In genomic region chr1:48619529-48619928, GRCh38 we compare ENCODE assay signal across 10 cellular contexts.
DNase-seq lines count a peak whose midpoint lies in the region; ATAC-seq and TF ChIP-seq lines count a peak whose summit lies in the region.
"Had no signal": no experiment of that assay in that cellular context is flagged by ENCODE, and none has a peak within 500 bp of the region (broad histone marks: within the 10 kb centered on the region; RNA-seq: fewer than 3 reads in every experiment).

No MANE protein-coding gene starts in this region.

- H3K27ac ChIP-seq in BLaER1 treated with 17β-estradiol and CSF1 and Interleukin-3, amounts not matched to agents 10 nM and 100 nM = peak overlapping the region in 8 of 11 experiments; percentile 94 to 98 (median 96); a peak in 16 of 22 replicates
- H3K27ac ChIP-seq in HUES64 (ENCODE audit: low read depth, low read length) = no peak overlapping the region
- H3K27ac ChIP-seq in brain microvascular endothelial cell = no peak overlapping the region

- H3K4me2 ChIP-seq in BLaER1 treated with 17β-estradiol and CSF1 and Interleukin-3, amounts not matched to agents 10 nM and 100 nM = peak overlapping the region; percentile 45 to 97 (median 93); a peak in 21 of 22 replicates

- H4K20me1 ChIP-seq in BLaER1 treated with 17β-estradiol and CSF1 and Interleukin-3, amounts not matched to agents 10 nM and 100 nM = no peaks in the 10 kb centered on the region

- peak; percentile 1 for DNase-seq in brain microvascular endothelial cell
- peak; percentile 52 for DNase-seq in left kidney (ENCODE audit: low read depth, low spot score)
- DNase-seq in middle frontal gyrus (ENCODE audit: extremely low spot score, low spot score) = no peak
- DNase-seq in activated T-cell treated with anti-CD3 and anti-CD28 coated beads, Interleukin-2, amount 50 U/mL, for 24 hours = no peak

- H3K4me1 ChIP-seq in BLaER1 treated with 17β-estradiol and CSF1 and Interleukin-3, amounts not matched to agents 10 nM and 100 nM = peaks cover 56 to 93% (median 85%) of the 10 kb centered on the region in 10 experiments
- H3K4me1 ChIP-seq in HUES64 (ENCODE audit: insufficient read depth, low read length) = peaks cover 14% of the 10 kb centered on the region; the same call in 1 of the 2 replicates

- no peaks in the 10 kb centered on the region for H3K9me3 ChIP-seq in BLaER1 treated with 17β-estradiol and CSF1 and Interleukin-3, amounts not matched to agents 10 nM and 100 nM (replicated peaks in 1 of 11)
- H3K9me3 ChIP-seq in HUES64 (ENCODE audit: insufficient read depth, low read depth, low read length) = no peaks in the 10 kb centered on the region

- H3K27ac Mint-ChIP-seq in activated T-cell treated with anti-CD3 and anti-CD28 coated beads, Interleukin-2, amount 50 U/mL, for 24 hours = no peak overlapping the region
- H3K27ac Mint-ChIP-seq: stimulated activated effector memory CD8-positive, alpha-beta T cell treated with anti-CD3 and anti-CD28 coated beads, Interleukin-12 subunit alpha, Interleukin-12 subunit beta, amount 100 ng/mL, for 72 hours had no signal

- no peak overlapping the region for H3K4me3 ChIP-seq in BLaER1 treated with 17β-estradiol and CSF1 and Interleukin-3, amounts not matched to agents 10 nM and 100 nM
- peak overlapping the region; percentile 37 for H3K4me3 ChIP-seq in HUES64 (ENCODE audit: low read length)
- H3K4me3 ChIP-seq in brain microvascular endothelial cell (ENCODE audit: low read depth, low read length) = peak overlapping the region; percentile 12

- H3K36me3 Mint-ChIP-seq in activated T-cell treated with anti-CD3 and anti-CD28 coated beads, Interleukin-2, amount 50 U/mL, for 24 hours (ENCODE audit: low read depth) = no peaks in the 10 kb centered on the region
- H3K36me3 Mint-ChIP-seq: brain; stimulated activated effector memory CD8-positive, alpha-beta T cell treated with anti-CD3 and anti-CD28 coated beads, Interleukin-12 subunit alpha, Interleukin-12 subunit beta, amount 100 ng/mL, for 72 hours had no signal

- whole genome bisulfite sequencing in HUES64 = 26% methylated on average over 9 of the region's 9 CpGs

- H3K27me3 Mint-ChIP-seq in activated T-cell treated with anti-CD3 and anti-CD28 coated beads, Interleukin-2, amount 50 U/mL, for 24 hours = peaks cover 23% of the 10 kb centered on the region

- in situ Hi-C loops in brain microvascular endothelial cell (cut with HindIII; ENCODE audit: low pct_ligation_motif_present, low sequenced_read_pairs) = no loop called here

- ATAC-seq in GM21390 (IDR thresholded peaks at IDR 0.05; ENCODE audit: unreplicated experiment) (no peak), GM18907 (IDR thresholded peaks at IDR 0.05; ENCODE audit: unreplicated experiment) (no peak)
- ATAC-seq: stimulated activated effector memory CD8-positive, alpha-beta T cell treated with anti-CD3 and anti-CD28 coated beads, Interleukin-12 subunit alpha, Interleukin-12 subunit beta, amount 100 ng/mL, for 72 hours had no signal

- H3K4me3 Mint-ChIP-seq in activated T-cell treated with anti-CD3 and anti-CD28 coated beads, Interleukin-2, amount 50 U/mL, for 24 hours = no peak overlapping the region
- H3K4me3 Mint-ChIP-seq: stimulated activated effector memory CD8-positive, alpha-beta T cell treated with anti-CD3 and anti-CD28 coated beads, Interleukin-12 subunit alpha, Interleukin-12 subunit beta, amount 100 ng/mL, for 72 hours had no signal

- no peaks in the 10 kb centered on the region for H3K27me3 ChIP-seq in BLaER1 treated with 17β-estradiol and CSF1 and Interleukin-3, amounts not matched to agents 10 nM and 100 nM
- H3K27me3 ChIP-seq in HUES64 (ENCODE audit: insufficient read depth, low read length) (no peaks in the 10 kb centered on the region), brain microvascular endothelial cell (replicated peaks) (no peaks in the 10 kb centered on the region)

- no peaks in the 10 kb centered on the region for H3K9me3 Mint-ChIP-seq in activated T-cell treated with anti-CD3 and anti-CD28 coated beads, Interleukin-2, amount 50 U/mL, for 24 hours
- H3K9me3 Mint-ChIP-seq: brain; stimulated activated effector memory CD8-positive, alpha-beta T cell treated with anti-CD3 and anti-CD28 coated beads, Interleukin-12 subunit alpha, Interleukin-12 subunit beta, amount 100 ng/mL, for 72 hours had no signal

- peak overlapping the region in 7 of 11 experiments; percentile 1 to 84 (median 20); a peak in 9 of 22 replicates for H3K9ac ChIP-seq in BLaER1 treated with 17β-estradiol and CSF1 and Interleukin-3, amounts not matched to agents 10 nM and 100 nM
- H3K9ac ChIP-seq in HUES64 (ENCODE audit: low read depth, low read length) = no peak overlapping the region

- H3K4me1 Mint-ChIP-seq in activated T-cell treated with anti-CD3 and anti-CD28 coated beads, Interleukin-2, amount 50 U/mL, for 24 hours (ENCODE audit: low read depth) = no peaks in the 10 kb centered on the region
- H3K4me1 Mint-ChIP-seq: stimulated activated effector memory CD8-positive, alpha-beta T cell treated with anti-CD3 and anti-CD28 coated beads, Interleukin-12 subunit alpha, Interleukin-12 subunit beta, amount 100 ng/mL, for 72 hours had no signal

- no peaks in the 10 kb centered on the region for H3K36me3 ChIP-seq in BLaER1 treated with 17β-estradiol and CSF1 and Interleukin-3, amounts not matched to agents 10 nM and 100 nM
- H3K36me3 ChIP-seq in HUES64 (ENCODE audit: insufficient read depth, low read length) = no peaks in the 10 kb centered on the region
- no peaks in the 10 kb centered on the region for H3K36me3 ChIP-seq in brain microvascular endothelial cell (replicated peaks)

- no peak for TF ChIP-seq CTCF in brain microvascular endothelial cell (IDR thresholded peaks at IDR 0.05; ENCODE audit: low read depth, low read length, missing control alignments)

Comparison
In these comparisons a context has a peak if more than half of its experiments do, and no peak if none do; other contexts are left out.
1. H3K27ac ChIP-seq: peak in BLaER1 treated with 17β-estradiol and CSF1 and Interleukin-3, amounts not matched to agents 10 nM and 100 nM (8 of 11); none in HUES64 (single experiment) and brain microvascular endothelial cell (single experiment).
2. H3K4me3 ChIP-seq: peak in HUES64 (single experiment) and brain microvascular endothelial cell (single experiment); none in BLaER1 treated with 17β-estradiol and CSF1 and Interleukin-3, amounts not matched to agents 10 nM and 100 nM (0 of 10).
3. DNase-seq: peak in brain microvascular endothelial cell (single experiment) and left kidney (single experiment); none in middle frontal gyrus (single experiment) and activated T-cell treated with anti-CD3 and anti-CD28 coated beads, Interleukin-2, amount 50 U/mL, for 24 hours (single experiment).